Comparison of ENCODE assay signal across 3 cellular contexts in genomic region chr3:150129181-150129580, GRCh38.
TF ChIP-seq lines count a peak whose summit lies in the region.

No MANE protein-coding gene starts in this region.

TF ChIP-seq in IMR-90, 13 proteins besides CTCF, POLR2A, EP300 and RAD21:
- no peak for TF ChIP-seq FOS (IDR thresholded peaks at IDR 0.05; ENCODE audit: low read depth, low read length)
- no peak for TF ChIP-seq BHLHE40 (IDR thresholded peaks at IDR 0.05; ENCODE audit: low read depth, low read length)
- no peak for TF ChIP-seq RCOR1 (IDR thresholded peaks at IDR 0.05; ENCODE audit: insufficient replicate concordance, low read length)
- TF ChIP-seq ELK1 (IDR thresholded peaks at IDR 0.05; ENCODE audit: borderline replicate concordance, low read depth, low read length), result no peak
- TF ChIP-seq MXI1 (IDR thresholded peaks at IDR 0.05; ENCODE audit: borderline replicate concordance, low read depth, low read length), result no peak
- no peak for TF ChIP-seq SMC3 (IDR thresholded peaks at IDR 0.05; ENCODE audit: low read depth, low read length)
- TF ChIP-seq RFX5 (IDR thresholded peaks at IDR 0.05; ENCODE audit: low read depth, low read length), result no peak
- TF ChIP-seq CEBPB (IDR thresholded peaks at IDR 0.05; ENCODE audit: low read depth, low read length), result no peak
- no peak for TF ChIP-seq MAFK (IDR thresholded peaks at IDR 0.05; ENCODE audit: low read depth, low read length)
- no peak for TF ChIP-seq NFE2L2 (IDR thresholded peaks at IDR 0.05; ENCODE audit: low read depth, low read length)
- TF ChIP-seq, protein P1, sequence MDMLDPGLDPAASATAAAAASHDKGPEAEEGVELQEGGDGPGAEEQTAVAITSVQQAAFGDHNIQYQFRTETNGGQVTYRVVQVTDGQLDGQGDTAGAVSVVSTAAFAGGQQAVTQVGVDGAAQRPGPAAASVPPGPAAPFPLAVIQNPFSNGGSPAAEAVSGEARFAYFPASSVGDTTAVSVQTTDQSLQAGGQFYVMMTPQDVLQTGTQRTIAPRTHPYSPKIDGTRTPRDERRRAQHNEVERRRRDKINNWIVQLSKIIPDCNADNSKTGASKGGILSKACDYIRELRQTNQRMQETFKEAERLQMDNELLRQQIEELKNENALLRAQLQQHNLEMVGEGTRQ (IDR thresholded peaks at IDR 0.05; ENCODE audit: low read depth, low read length), result no peak
- no peak for TF ChIP-seq MAZ (IDR thresholded peaks at IDR 0.05; ENCODE audit: borderline replicate concordance, low read depth, low read length)
- TF ChIP-seq CHD1 (IDR thresholded peaks at IDR 0.05; ENCODE audit: low read depth, low read length), result no peak

TF ChIP-seq in H1, 55 proteins besides CTCF, POLR2A, EP300 and RAD21:
- TF ChIP-seq KDM5A (IDR thresholded peaks at IDR 0.05; ENCODE audit: low read length), result no peak
- TF ChIP-seq POU5F1 (IDR thresholded peaks at IDR 0.05; ENCODE audit: low read depth, low read length), result no peak
- TF ChIP-seq CBX5 (IDR thresholded peaks at IDR 0.05; ENCODE audit: low read depth, low read length), result no peak
- TF ChIP-seq SP2 (IDR thresholded peaks at IDR 0.05; ENCODE audit: low read length), result no peak
- no peak for TF ChIP-seq KDM1A (IDR thresholded peaks at IDR 0.05; ENCODE audit: borderline replicate concordance, low read length)
- TF ChIP-seq JUN (IDR thresholded peaks at IDR 0.05; ENCODE audit: low read depth, low read length), result no peak
- no peak for TF ChIP-seq E2F6 (IDR thresholded peaks at IDR 0.05)
- no peak for TF ChIP-seq GTF2F1 (IDR thresholded peaks at IDR 0.05; ENCODE audit: borderline replicate concordance, low read depth, low read length)
- no peak for TF ChIP-seq POLR2AphosphoS5 (IDR thresholded peaks at IDR 0.05; ENCODE audit: low read depth, low read length)
- TF ChIP-seq CREB1 (IDR thresholded peaks at IDR 0.05), result no peak
- TF ChIP-seq JUND (IDR thresholded peaks at IDR 0.05; ENCODE audit: low read length), result no peak
- no peak for TF ChIP-seq TAF7 (optimal IDR thresholded peaks at IDR 0.05; ENCODE audit: borderline replicate concordance, low read depth, low read length)
- no peak for TF ChIP-seq RXRA (IDR thresholded peaks at IDR 0.05; ENCODE audit: insufficient read depth, low read depth, low read length)
- TF ChIP-seq CEBPB (IDR thresholded peaks at IDR 0.05; ENCODE audit: low read depth, low read length), result no peak
- TF ChIP-seq SIRT6 (IDR thresholded peaks at IDR 0.05; ENCODE audit: low read length), result no peak

TF ChIP-seq in HEK293T, 16 proteins besides CTCF, POLR2A, EP300 and RAD21:
- TF ChIP-seq SP1 (IDR thresholded peaks at IDR 0.05) (no peak), ELF4 (IDR thresholded peaks at IDR 0.05) (no peak), ARNT (IDR thresholded peaks at IDR 0.05) (no peak), SUZ12 (IDR thresholded peaks at IDR 0.05) (no peak), FOXK2 (IDR thresholded peaks at IDR 0.05) (no peak), LEF1 (IDR thresholded peaks at IDR 0.05; ENCODE audit: borderline replicate concordance) (no peak), TARDBP (IDR thresholded peaks at IDR 0.05) (no peak), FOXA1 (IDR thresholded peaks at IDR 0.05) (no peak), L3MBTL2 (conservative IDR thresholded peaks at IDR 0.05) (no peak), HDGF (IDR thresholded peaks at IDR 0.05; ENCODE audit: borderline replicate concordance) (no peak), FOXM1 (IDR thresholded peaks at IDR 0.05; ENCODE audit: borderline replicate concordance) (no peak), NFRKB (IDR thresholded peaks at IDR 0.05) (no peak), BHLHE40 (IDR thresholded peaks at IDR 0.05; ENCODE audit: borderline replicate concordance) (no peak), ZNF384 (IDR thresholded peaks at IDR 0.05) (no peak), CTBP1 (IDR thresholded peaks at IDR 0.05; ENCODE audit: borderline replicate concordance) (no peak)
- TF ChIP-seq, protein P2, sequence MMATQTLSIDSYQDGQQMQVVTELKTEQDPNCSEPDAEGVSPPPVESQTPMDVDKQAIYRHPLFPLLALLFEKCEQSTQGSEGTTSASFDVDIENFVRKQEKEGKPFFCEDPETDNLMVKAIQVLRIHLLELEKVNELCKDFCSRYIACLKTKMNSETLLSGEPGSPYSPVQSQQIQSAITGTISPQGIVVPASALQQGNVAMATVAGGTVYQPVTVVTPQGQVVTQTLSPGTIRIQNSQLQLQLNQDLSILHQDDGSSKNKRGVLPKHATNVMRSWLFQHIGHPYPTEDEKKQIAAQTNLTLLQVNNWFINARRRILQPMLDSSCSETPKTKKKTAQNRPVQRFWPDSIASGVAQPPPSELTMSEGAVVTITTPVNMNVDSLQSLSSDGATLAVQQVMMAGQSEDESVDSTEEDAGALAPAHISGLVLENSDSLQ (IDR thresholded peaks at IDR 0.05), result no peak
